Comparison of ENCODE assay signal across 8 cellular contexts in genomic region chr3:148990211-148990610, GRCh38. TPM values are rescaled to one million over a fixed set of nuclear protein-coding genes. Genes with fewer than 3 reads are reported as not detected.
DNase-seq lines count a peak whose midpoint lies in the region; ATAC-seq, FAIRE-seq and TF ChIP-seq lines count a peak whose summit lies in the region.

No MANE protein-coding gene starts in this region.

- no peaks in the 10 kb centered on the region for H3K36me3 ChIP-seq in HCT116 (ENCODE audit: control insufficient read depth in 1 of 2, insufficient read depth in 2 of 2, low read length in 2 of 2)
- H3K36me3 ChIP-seq in PC-3 (ENCODE audit: low read depth, low read length), result no peaks in the 10 kb centered on the region

- CTCF ChIA-PET in HCT116 (lab: Charles Lee), result interaction anchor here (1.1 kb wide), 1 partner anchor 35 kb away, joined by 3 read pairs; no protein-coding TSS in a partner anchor
- CTCF ChIA-PET in PC-3 (lab: Charles Lee), result interaction anchor here (0.6 to 0.8 kb wide), 2 partner anchors 43 to 53 kb away, joined by 3 to 4 read pairs; no protein-coding TSS in a partner anchor

- peak; percentile 15 for DNase-seq in GM18507 (ENCODE audit: extremely low spot score, insufficient read length, low read depth)
- DNase-seq in HCT116 (ENCODE audit: low read depth, low spot score), result no peak
- no peak for DNase-seq in PC-3
- no peak for DNase-seq in nephron progenitor cell
- no peak for DNase-seq in NCI-H446 treated with DMSO at 0.1 percent for 48 hours (lab: John Stamatoyannopoulos, UW)
- DNase-seq in left colon, result no peak
- DNase-seq in KG1 (lab: John Stamatoyannopoulos, UW), result no peak
- no peak for DNase-seq in islet precursor cell

- peaks cover 5% of the 10 kb centered on the region for H3K4me1 Mint-ChIP-seq in nephron progenitor cell

- no peaks in the 10 kb centered on the region for H3K9me2 ChIP-seq in HCT116 (ENCODE audit: insufficient read depth)
- no peaks in the 10 kb centered on the region for H3K9me2 ChIP-seq in PC-3 (replicated peaks; ENCODE audit: low read length)

- intact Hi-C loops in HCT116 (cut with micrococcal nuclease) (no loop called here), PC-3 (cut with micrococcal nuclease) (loop anchor here (5.0 kb wide), 1 partner anchor 92 kb away; no protein-coding TSS in a partner anchor), left colon (cut with DNase I, micrococcal nuclease) (no loop called here)

- H3K4me2 ChIP-seq in HCT116 (ENCODE audit: low read length), result peak overlapping the region; percentile 93; the same call in 1 of the 2 replicates
- H3K4me2 ChIP-seq in PC-3 (ENCODE audit: low read length), result peak overlapping the region; percentile 91; the same call in 1 of the 2 replicates

- POLR2A ChIA-PET in HCT116 (lab: Charles Lee), result interaction anchor here (1.2 kb wide), 1 partner anchor 13 kb away, joined by 4 read pairs; no protein-coding TSS in a partner anchor
- POLR2A ChIA-PET in PC-3 (lab: Charles Lee; ENCODE audit: unreplicated experiment), result no interaction called here

- H3K36me3 Mint-ChIP-seq in nephron progenitor cell (ENCODE audit: low read depth), result no peaks in the 10 kb centered on the region

- peaks cover 4 to 7% of the 10 kb centered on the region in 2 experiments; a peak in 2 of 4 replicates for H3K4me1 ChIP-seq in HCT116 (ENCODE audit: control insufficient read depth in 1 of 2, insufficient read depth in 2 of 2, low read length in 2 of 2)
- H3K4me1 ChIP-seq in PC-3 (ENCODE audit: insufficient read depth, low read length), result peaks cover 14% of the 10 kb centered on the region

- peak overlapping the region; percentile 83 for H3K4me3 Mint-ChIP-seq in nephron progenitor cell

- BruUV-seq in HCT116 (replicated peaks; lab: Mats Ljungman, UMichigan) (no TSS peak), PC-3 (replicated peaks; lab: Mats Ljungman, UMichigan) (no TSS peak)

- H3K79me2 ChIP-seq in HCT116 (ENCODE audit: insufficient read depth, low read length) (peaks cover 8% of the 10 kb centered on the region; the same call in 1 of the 2 replicates), PC-3 (ENCODE audit: low read length) (peaks cover 20% of the 10 kb centered on the region)

- no peaks in the 10 kb centered on the region for H3K9me3 ChIP-seq in HCT116 (ENCODE audit: control insufficient read depth in 1 of 2, insufficient read depth in 1 of 2, low read depth in 1 of 2, low read length in 2 of 2)
- H3K9me3 ChIP-seq in PC-3 (ENCODE audit: low read length), result no peaks in the 10 kb centered on the region

- peak; percentile 70 for FAIRE-seq in GM18507 (lab: Jason Lieb, UNC)

- H3K9me3 Mint-ChIP-seq in nephron progenitor cell, result no peaks in the 10 kb centered on the region

- no peak for TF ChIP-seq POLR2A in HCT116 (IDR thresholded peaks at IDR 0.05; ENCODE audit: borderline replicate concordance, extremely low read depth, insufficient read depth, insufficient read length)

- H3K4me3 ChIP-seq in HCT116 (replicated peaks in 1 of 2; ENCODE audit: low read depth in 1 of 2, low read length in 2 of 2) (no peak overlapping the region), PC-3 (ENCODE audit: low read length) (no peak overlapping the region)

- peaks cover 19% of the 10 kb centered on the region for H3K27me3 Mint-ChIP-seq in nephron progenitor cell (ENCODE audit: low read depth, poor library complexity)

- H3K27ac Mint-ChIP-seq in nephron progenitor cell, result no peak overlapping the region

- H3K27ac ChIP-seq in HCT116 (ENCODE audit: low read depth, low read length) (no peak overlapping the region), PC-3 (ENCODE audit: low read length) (no peak overlapping the region)

- H2AFZ ChIP-seq in HCT116 (ENCODE audit: low read depth, low read length, poor library complexity, severe bottlenecking) (no peak overlapping the region), PC-3 (ENCODE audit: low read length) (0 out of 2 replicates have a peak overlapping the region, but pooled peaks have one; percentile 84)

- H3K27me3 ChIP-seq in HCT116 (ENCODE audit: insufficient read depth, low read length), result no peaks in the 10 kb centered on the region
- no peaks in the 10 kb centered on the region for H3K27me3 ChIP-seq in PC-3 (ENCODE audit: low read length)

- TF ChIP-seq CTCF in HCT116 (IDR thresholded peaks at IDR 0.05 in 2 of 3, conservative IDR thresholded peaks at IDR 0.05 in 1 of 3; ENCODE audit: borderline replicate concordance in 1 of 3, insufficient read depth in 1 of 3, low read depth in 2 of 3, low read length in 2 of 3) (no peak), PC-3 (conservative IDR thresholded peaks at IDR 0.05; ENCODE audit: low read depth, low read length) (no peak), nephron progenitor cell (IDR thresholded peaks at IDR 0.05) (no peak)

- TF ChIP-seq RAD21 in HCT116 (IDR thresholded peaks at IDR 0.05; ENCODE audit: low read depth), result no peak

- no peaks in the 10 kb centered on the region for H3F3A ChIP-seq in PC-3 (ENCODE audit: low read length, unreplicated experiment)

- no peaks in the 10 kb centered on the region for H4K20me1 ChIP-seq in HCT116 (ENCODE audit: insufficient read depth)
- no peaks in the 10 kb centered on the region for H4K20me1 ChIP-seq in PC-3 (ENCODE audit: low read length)

- RAD21 ChIA-PET in HCT116 (lab: Charles Lee; ENCODE audit: low non-redundant PET in 1 of 2, low total read pairs in 2 of 2, uncharacterized antibody in 2 of 2, unreplicated experiment in 2 of 2), result interaction anchor here in 1 of 2 experiments (0.7 kb wide), 1 partner anchor 309 kb away, joined by 4 read pairs; no protein-coding TSS in a partner anchor

- H3K9ac ChIP-seq in HCT116 (ENCODE audit: low read length) (no peak overlapping the region), PC-3 (ENCODE audit: low read length) (no peak overlapping the region)

- no peak for ATAC-seq in HCT116
- ATAC-seq in PC-3, result no peak
- no peak for ATAC-seq in left colon

TF ChIP-seq in HCT116, 20 proteins besides CTCF, POLR2A, EP300 and RAD21:
- no peak for TF ChIP-seq REST (IDR thresholded peaks at IDR 0.05; ENCODE audit: low read depth)
- no peak for TF ChIP-seq EZH2phosphoT487 (IDR thresholded peaks at IDR 0.05; ENCODE audit: borderline replicate concordance)
- TF ChIP-seq ZBTB33 (IDR thresholded peaks at IDR 0.05; ENCODE audit: extremely low read depth, insufficient replicate concordance, low read length), result no peak
- no peak for TF ChIP-seq POLR2AphosphoS5 (IDR thresholded peaks at IDR 0.05; ENCODE audit: low read depth, low read length)
- no peak for TF ChIP-seq TCF7L2 (IDR thresholded peaks at IDR 0.05; ENCODE audit: borderline replicate concordance, extremely low read depth, insufficient read depth, insufficient read length)

RNA-seq across cellular contexts. Expression of gene GYG1, which starts 1.1 kb away (rescaled TPM):
- total RNA-seq in HCT116 (2021; ENCODE audit: unreplicated experiment) (28.9 TPM), PC-3 (2014; rRNA removed) (9.9 and 12.0 TPM in 2 replicates), left colon (10 to 100 TPM; 18.5 to 31.2 TPM)
- 26.7 and 27.8 TPM in 2 replicates for polyA plus RNA-seq in HCT116 (2012)
